ENCODE assay signal across 16 cellular contexts in genomic region chr3:131167867-131168266, GRCh38.
DNase-seq lines count a peak whose midpoint lies in the region; TF ChIP-seq lines count a peak whose summit lies in the region.
"Had no signal": no experiment of that assay in that cellular context is flagged by ENCODE, and none has a peak within 500 bp of the region (broad histone marks: within the 10 kb centered on the region; RNA-seq: fewer than 3 reads in every experiment).

No MANE protein-coding gene starts in this region.

- H3K4me1 ChIP-seq in BE2C: peaks cover 6% of the 10 kb centered on the region

- DNase-seq in BE2C (peak; percentile 7), medulla oblongata (ENCODE audit: extremely low spot score) (peak; percentile 9), DMS53 (lab: John Stamatoyannopoulos, UW) (no peak), NCI-H187 (lab: John Stamatoyannopoulos, UW) (no peak), mesenteric fat pad (ENCODE audit: low spot score) (no peak)
- DNase-seq: 8988T; ACHN; CD4-positive, alpha-beta memory T cell; CD4-positive, CD25-positive, alpha-beta regulatory T cell; CD8-positive, alpha-beta memory T cell; COR-L47; DMS 273 treated with DMSO at 0.1 percent for 48 hours; DMS153; DMS79 treated with DMSO at 0.1 percent for 48 hours; GF-D8 had no signal

- H3K4me3 ChIP-seq in BE2C (ENCODE audit: low read depth, low read length): no peak overlapping the region
- H3K4me3 ChIP-seq: BLaER1 had no signal

- H3K36me3 ChIP-seq in BE2C: no peaks in the 10 kb centered on the region
- H3K36me3 ChIP-seq: BLaER1 had no signal

- H3K27me3 ChIP-seq in BE2C: no peaks in the 10 kb centered on the region
- H3K27me3 ChIP-seq: BLaER1 had no signal

- no peak for TF ChIP-seq CTCF in BE2C (IDR thresholded peaks at IDR 0.05; ENCODE audit: low read depth, low read length)

- no peaks in the 10 kb centered on the region for H3K9me3 ChIP-seq in BE2C
- H3K9me3 ChIP-seq: BLaER1 had no signal

Comparison
In these comparisons a context has a peak if more than half of its experiments do, and no peak if none do; other contexts are left out.
1. DNase-seq: peak in BE2C (single experiment) and medulla oblongata (single experiment); none in DMS53 (single experiment), NCI-H187 (0 of 2) and mesenteric fat pad (single experiment).